In genomic region chr18:11794195-11794594, GRCh38 we compare ENCODE assay signal across 2 cellular contexts.
TF ChIP-seq lines count a peak whose summit lies in the region.

No MANE protein-coding gene starts in this region.

TF ChIP-seq in WTC11, 78 proteins besides CTCF, POLR2A, EP300 and RAD21:
- no peak for TF ChIP-seq ZBTB21 (CRISPR knock-in tag; IDR thresholded peaks at IDR 0.05; ENCODE audit: borderline replicate concordance)
- no peak for TF ChIP-seq NFYB (CRISPR knock-in tag; conservative IDR thresholded peaks at IDR 0.05; ENCODE audit: low read depth)
- no peak for TF ChIP-seq TEAD1 (CRISPR knock-in tag; IDR thresholded peaks at IDR 0.05)
- TF ChIP-seq, protein P1, sequence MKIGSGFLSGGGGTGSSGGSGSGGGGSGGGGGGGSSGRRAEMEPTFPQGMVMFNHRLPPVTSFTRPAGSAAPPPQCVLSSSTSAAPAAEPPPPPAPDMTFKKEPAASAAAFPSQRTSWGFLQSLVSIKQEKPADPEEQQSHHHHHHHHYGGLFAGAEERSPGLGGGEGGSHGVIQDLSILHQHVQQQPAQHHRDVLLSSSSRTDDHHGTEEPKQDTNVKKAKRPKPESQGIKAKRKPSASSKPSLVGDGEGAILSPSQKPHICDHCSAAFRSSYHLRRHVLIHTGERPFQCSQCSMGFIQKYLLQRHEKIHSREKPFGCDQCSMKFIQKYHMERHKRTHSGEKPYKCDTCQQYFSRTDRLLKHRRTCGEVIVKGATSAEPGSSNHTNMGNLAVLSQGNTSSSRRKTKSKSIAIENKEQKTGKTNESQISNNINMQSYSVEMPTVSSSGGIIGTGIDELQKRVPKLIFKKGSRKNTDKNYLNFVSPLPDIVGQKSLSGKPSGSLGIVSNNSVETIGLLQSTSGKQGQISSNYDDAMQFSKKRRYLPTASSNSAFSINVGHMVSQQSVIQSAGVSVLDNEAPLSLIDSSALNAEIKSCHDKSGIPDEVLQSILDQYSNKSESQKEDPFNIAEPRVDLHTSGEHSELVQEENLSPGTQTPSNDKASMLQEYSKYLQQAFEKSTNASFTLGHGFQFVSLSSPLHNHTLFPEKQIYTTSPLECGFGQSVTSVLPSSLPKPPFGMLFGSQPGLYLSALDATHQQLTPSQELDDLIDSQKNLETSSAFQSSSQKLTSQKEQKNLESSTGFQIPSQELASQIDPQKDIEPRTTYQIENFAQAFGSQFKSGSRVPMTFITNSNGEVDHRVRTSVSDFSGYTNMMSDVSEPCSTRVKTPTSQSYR (CRISPR knock-in tag; IDR thresholded peaks at IDR 0.05): no peak
- TF ChIP-seq NR1H2 (CRISPR knock-in tag; IDR thresholded peaks at IDR 0.05): no peak
- 0 out of 2 replicates have a peak, but pooled peaks have one; percentile 19 for TF ChIP-seq GTF2I (CRISPR knock-in tag; conservative IDR thresholded peaks at IDR 0.05)
- TF ChIP-seq NFE2L1 (CRISPR knock-in tag; IDR thresholded peaks at IDR 0.05): no peak

TF ChIP-seq in H1, 55 proteins besides CTCF, POLR2A, EP300 and RAD21:
- TF ChIP-seq, protein P2, sequence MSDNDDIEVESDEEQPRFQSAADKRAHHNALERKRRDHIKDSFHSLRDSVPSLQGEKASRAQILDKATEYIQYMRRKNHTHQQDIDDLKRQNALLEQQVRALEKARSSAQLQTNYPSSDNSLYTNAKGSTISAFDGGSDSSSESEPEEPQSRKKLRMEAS (IDR thresholded peaks at IDR 0.05): no peak
- TF ChIP-seq KDM1A (IDR thresholded peaks at IDR 0.05; ENCODE audit: borderline replicate concordance, low read length) (peak; percentile 77; the same call in 1 of the 2 replicates), POU5F1 (IDR thresholded peaks at IDR 0.05; ENCODE audit: low read depth, low read length) (no peak), NANOG (IDR thresholded peaks at IDR 0.05; ENCODE audit: insufficient read depth, low read depth, low read length, poor library complexity, severe bottlenecking) (no peak), RNF2 (IDR thresholded peaks at IDR 0.05; ENCODE audit: borderline replicate concordance, low read depth, low read length, missing control alignments, poor library complexity, severe bottlenecking) (no peak)
